In genomic region chr1:38775175-38775845, GRCh38 we compare ENCODE assay signal across 18 cellular contexts.
"Had no signal": no experiment of that assay in that cellular context is flagged by ENCODE, and none has a peak within 500 bp of the region (broad histone marks: within the 10 kb centered on the region; RNA-seq: fewer than 3 reads in every experiment).

No MANE protein-coding gene starts in this region.

- H2AFZ ChIP-seq: neural progenitor cell had no signal

- H3K9me3 ChIP-seq: ovary had no signal

- H3K27ac ChIP-seq: neural progenitor cell, ovary had no signal

- H3K4me1 ChIP-seq: neural progenitor cell had no signal

- H3K36me3 ChIP-seq: neural progenitor cell, ovary had no signal

- H3K27me3 ChIP-seq: neural progenitor cell, ovary had no signal

- H3K9ac ChIP-seq: neural progenitor cell had no signal

- H3K4me3 ChIP-seq: lung, neural progenitor cell, ovary had no signal

- DNase-seq: effector memory CD4-positive, alpha-beta T cell; foreskin fibroblast; immature natural killer cell; left cardiac atrium; left ventricle myocardium superior; mesenchymal stem cell; midbrain; nucleus accumbens; ovary; right cardiac atrium; small intestine; stimulated activated CD4-positive, alpha-beta T cell treated with anti-CD3 and anti-CD28 coated beads, Interleukin-12 subunit alpha, Interleukin-12 subunit beta, amount 100 ng/mL, for 4 hours; stimulated activated naive CD4-positive, alpha-beta T cell treated with Interleukin-2 at 50 U/mL for 16 hours; trophoblast cell had no signal

- H3K4me2 ChIP-seq: neural progenitor cell had no signal

- FAIRE-seq: endometrium, keratinocyte, small intestine had no signal
